17 cellular contexts compared by ENCODE assay signal in genomic region chr17:76630151-76630550, GRCh38. TPM values are rescaled to one million over a fixed set of nuclear protein-coding genes. Genes with fewer than 3 reads are reported as not detected.
"Had no signal": no experiment of that assay in that cellular context is flagged by ENCODE, and none has a peak within 500 bp of the region (broad histone marks: within the 10 kb centered on the region; RNA-seq: fewer than 3 reads in every experiment).

No MANE protein-coding gene starts in this region.

- H3K36me3 ChIP-seq: colonic mucosa, prostate gland had no signal

- H3K27me3 Mint-ChIP-seq: activated CD8-positive, alpha-beta T cell treated with anti-CD3 and anti-CD28 coated beads for 36 hours; activated naive CD4-positive, alpha-beta T cell treated with anti-CD3 and anti-CD28 coated beads, Interleukin-2, amount 50 U/mL, for 24 hours had no signal

- H3K9me3 Mint-ChIP-seq: activated B cell treated with CpG ODN at 0.5 μM for 24 hours; activated CD8-positive, alpha-beta T cell treated with anti-CD3 and anti-CD28 coated beads for 36 hours; activated naive CD4-positive, alpha-beta T cell treated with anti-CD3 and anti-CD28 coated beads, Interleukin-2, amount 50 U/mL, for 24 hours; activated T-cell treated with anti-CD3 and anti-CD28 coated beads, Interleukin-2, amount 50 U/mL, for 4 hours; nephron progenitor cell; T-helper 1 cell treated with Interleukin-12 subunit alpha and Interleukin-12 subunit beta and Interleukin-4 antibody, amounts not matched to agents 30 μg/mL and 1 μg/mL, for 36 hours had no signal

- H3K4me3 ChIP-seq: colonic mucosa, prostate gland, smooth muscle cell had no signal

- H3K27me3 ChIP-seq: colonic mucosa had no signal

- H3K4me3 Mint-ChIP-seq: activated B cell treated with CpG ODN at 0.5 μM for 24 hours; activated CD8-positive, alpha-beta T cell treated with anti-CD3 and anti-CD28 coated beads for 36 hours; activated naive CD4-positive, alpha-beta T cell treated with anti-CD3 and anti-CD28 coated beads, Interleukin-2, amount 50 U/mL, for 24 hours; activated T-cell treated with anti-CD3 and anti-CD28 coated beads, Interleukin-2, amount 50 U/mL, for 4 hours; nephron progenitor cell; T-helper 1 cell treated with Interleukin-12 subunit alpha and Interleukin-12 subunit beta and Interleukin-4 antibody, amounts not matched to agents 30 μg/mL and 1 μg/mL, for 36 hours had no signal

- H3K27ac Mint-ChIP-seq: activated B cell treated with CpG ODN at 0.5 μM for 24 hours; activated CD8-positive, alpha-beta T cell treated with anti-CD3 and anti-CD28 coated beads for 36 hours; activated naive CD4-positive, alpha-beta T cell treated with anti-CD3 and anti-CD28 coated beads, Interleukin-2, amount 50 U/mL, for 24 hours; T-helper 1 cell treated with Interleukin-12 subunit alpha and Interleukin-12 subunit beta and Interleukin-4 antibody, amounts not matched to agents 30 μg/mL and 1 μg/mL, for 36 hours had no signal

- H3K27ac ChIP-seq: colonic mucosa, prostate gland had no signal

- H3K4me1 Mint-ChIP-seq: activated B cell treated with CpG ODN at 0.5 μM for 24 hours; activated naive CD4-positive, alpha-beta T cell treated with anti-CD3 and anti-CD28 coated beads, Interleukin-2, amount 50 U/mL, for 24 hours had no signal

- ATAC-seq: activated CD8-positive, alpha-beta T cell treated with anti-CD3 and anti-CD28 coated beads for 36 hours; activated T-cell treated with anti-CD3 and anti-CD28 coated beads, Interleukin-2, amount 50 U/mL, for 4 hours; esophagus mucosa; right cardiac atrium; stimulated activated naive CD8-positive, alpha-beta T cell treated with anti-CD3 and anti-CD28 coated beads, Interleukin-15, Interleukin-2, amounts not matched to agents 100 U/mL and 50 U/mL, for 24 hours had no signal

- H3K4me2 ChIP-seq: smooth muscle cell had no signal

- DNase-seq: activated B cell treated with CpG ODN at 0.5 μM for 24 hours; activated CD4-positive, alpha-beta T cell treated with anti-CD3 and anti-CD28 coated beads for 48 hours; activated CD8-positive, alpha-beta T cell treated with anti-CD3 and anti-CD28 coated beads for 36 hours; activated effector memory CD4-positive, alpha-beta T cell treated with anti-CD3 and anti-CD28 coated beads, Interleukin-2, amount 50 U/mL, for 16 hours; activated T-cell treated with anti-CD3 and anti-CD28 coated beads, Interleukin-2, amount 50 U/mL, for 4 hours; central memory CD4-positive, alpha-beta T cell; colonic mucosa; kidney; nephron progenitor cell; stimulated activated naive CD8-positive, alpha-beta T cell treated with anti-CD3 and anti-CD28 coated beads, Interleukin-15, Interleukin-2, amounts not matched to agents 100 U/mL and 50 U/mL, for 24 hours had no signal

- H3K9me3 ChIP-seq: colonic mucosa, prostate gland had no signal

- H3K4me1 ChIP-seq: colonic mucosa, prostate gland had no signal

RNA-seq across cellular contexts. Expression of gene ST6GALNAC1, which starts 13.4 kb away (rescaled TPM):
- total RNA-seq: activated B cell treated with CpG ODN at 0.5 μM for 24 hours; activated CD8-positive, alpha-beta T cell treated with anti-CD3 and anti-CD28 coated beads for 36 hours; smooth muscle cell had no signal
- polyA plus RNA-seq: smooth muscle cell had no signal

RNA-seq across cellular contexts. Expression of gene ST6GALNAC2, which starts 44.5 kb away (rescaled TPM):
- total RNA-seq: activated B cell treated with CpG ODN at 0.5 μM for 24 hours; activated CD8-positive, alpha-beta T cell treated with anti-CD3 and anti-CD28 coated beads for 36 hours; activated T-cell treated with anti-CD3 and anti-CD28 coated beads, Interleukin-2, amount 50 U/mL, for 4 hours; temporal lobe had no signal
